ENCODE assay signal across 12 cellular contexts in the genomic region with DNA sequence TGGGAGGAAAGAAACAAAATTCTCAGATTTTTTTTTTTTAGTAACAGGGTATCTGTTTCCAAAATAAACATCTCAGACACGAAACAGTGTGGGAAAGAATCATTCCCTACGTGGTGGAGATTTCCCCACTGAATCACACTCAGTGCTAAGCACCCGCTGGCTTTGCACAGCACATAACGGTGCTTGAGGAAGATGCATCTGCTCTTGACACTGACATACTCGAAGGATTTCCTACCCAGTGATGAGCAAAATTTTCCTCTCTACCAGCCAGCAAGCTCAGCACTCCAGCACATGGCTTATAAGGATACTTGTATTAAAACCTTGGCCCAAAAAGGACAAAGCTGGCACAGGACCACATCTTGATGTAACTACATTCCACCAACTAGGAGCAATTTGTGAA. TPM values are rescaled to one million over a fixed set of nuclear protein-coding genes. Genes with fewer than 3 reads are reported as not detected.
DNase-seq lines count a peak whose midpoint lies in the region; ATAC-seq and TF ChIP-seq lines count a peak whose summit lies in the region.
"Had no signal": no experiment of that assay in that cellular context is flagged by ENCODE, and none has a peak within 500 bp of the region (broad histone marks: within the 10 kb centered on the region; RNA-seq: fewer than 3 reads in every experiment).

No MANE protein-coding gene starts in this region.

- H3K4me1 Mint-ChIP-seq in activated T-cell treated with anti-CD3 and anti-CD28 coated beads, Interleukin-2, amount 50 U/mL, for 24 hours (ENCODE audit: low read depth): peaks cover 22% of the 10 kb centered on the region
- H3K4me1 Mint-ChIP-seq in activated T-cell treated with anti-CD3 and anti-CD28 coated beads, Interleukin-2, amount 50 U/mL, for 4 hours (ENCODE audit: low read depth): peaks cover 10% of the 10 kb centered on the region
- no peaks in the 10 kb centered on the region for H3K4me1 Mint-ChIP-seq in type B pancreatic cell (ENCODE audit: unreplicated experiment)
- H3K4me1 Mint-ChIP-seq in glutamatergic neuron (ENCODE audit: low read depth, unreplicated experiment): no peaks in the 10 kb centered on the region

- H3K27me3 ChIP-seq in lung (ENCODE audit: control insufficient read depth, insufficient read depth): no peaks in the 10 kb centered on the region
- H3K27me3 ChIP-seq: BLaER1, neutrophil had no signal

- peaks cover 83% of the 10 kb centered on the region for H3K36me3 Mint-ChIP-seq in activated T-cell treated with anti-CD3 and anti-CD28 coated beads, Interleukin-2, amount 50 U/mL, for 24 hours (ENCODE audit: low read depth)
- H3K36me3 Mint-ChIP-seq in activated T-cell treated with anti-CD3 and anti-CD28 coated beads, Interleukin-2, amount 50 U/mL, for 4 hours (ENCODE audit: insufficient read depth): peaks cover 39% of the 10 kb centered on the region
- peaks cover 24% of the 10 kb centered on the region for H3K36me3 Mint-ChIP-seq in type B pancreatic cell
- no peaks in the 10 kb centered on the region for H3K36me3 Mint-ChIP-seq in glutamatergic neuron (ENCODE audit: unreplicated experiment)

- peaks cover 0 to 2% of the 10 kb centered on the region in 2 donors for H3K4me1 ChIP-seq in lung (ENCODE audit: control insufficient read depth in 2 of 2, insufficient read depth in 2 of 2, low read length in 2 of 2)

- H3K9me3 ChIP-seq in lung (ENCODE audit: control insufficient read depth in 2 of 2, insufficient read depth in 1 of 2, low read length in 1 of 2): peaks cover 0 to 3% of the 10 kb centered on the region in 2 donors
- H3K9me3 ChIP-seq: BLaER1, neutrophil had no signal

- H3K36me3 ChIP-seq in lung (ENCODE audit: control insufficient read depth in 2 of 2, insufficient read depth in 2 of 2, low read length in 2 of 2): peaks cover 27 to 28% of the 10 kb centered on the region in 2 donors

- no peaks in the 10 kb centered on the region for H3K9me3 Mint-ChIP-seq in activated T-cell treated with anti-CD3 and anti-CD28 coated beads, Interleukin-2, amount 50 U/mL, for 24 hours
- H3K9me3 Mint-ChIP-seq in activated T-cell treated with anti-CD3 and anti-CD28 coated beads, Interleukin-2, amount 50 U/mL, for 4 hours: no peaks in the 10 kb centered on the region
- H3K9me3 Mint-ChIP-seq in type B pancreatic cell (no peaks in the 10 kb centered on the region), glutamatergic neuron (ENCODE audit: unreplicated experiment) (peaks cover 3% of the 10 kb centered on the region)
- H3K9me3 Mint-ChIP-seq: T-cell had no signal

- no peak for DNase-seq in activated T-cell treated with anti-CD3 and anti-CD28 coated beads, Interleukin-2, amount 50 U/mL, for 24 hours
- no peak for DNase-seq in activated T-cell treated with anti-CD3 and anti-CD28 coated beads, Interleukin-2, amount 50 U/mL, for 4 hours
- DNase-seq in cardiac fibroblast (ENCODE audit: low read depth in 2 of 2) (peak; percentile 92 to 98), lung (ENCODE audit: low spot score) (peak; percentile 35), type B pancreatic cell (ENCODE audit: extremely low spot score, unreplicated experiment) (peak; percentile 13), glutamatergic neuron (no peak), amygdala (lab: John Stamatoyannopoulos, UW) (no peak)
- DNase-seq in activated CD4-positive, CD25-positive, alpha-beta regulatory T cell (lab: John Stamatoyannopoulos, UW): no peak
- DNase-seq: erythroblast, T-cell had no signal

- no peak overlapping the region for H3K4me3 Mint-ChIP-seq in activated T-cell treated with anti-CD3 and anti-CD28 coated beads, Interleukin-2, amount 50 U/mL, for 24 hours
- H3K4me3 Mint-ChIP-seq in activated T-cell treated with anti-CD3 and anti-CD28 coated beads, Interleukin-2, amount 50 U/mL, for 4 hours: no peak overlapping the region
- H3K4me3 Mint-ChIP-seq in type B pancreatic cell (no peak overlapping the region), glutamatergic neuron (ENCODE audit: unreplicated experiment) (no peak overlapping the region)
- H3K4me3 Mint-ChIP-seq: T-cell had no signal

- no peak overlapping the region for H3K27ac ChIP-seq in lung (ENCODE audit: low read depth in 1 of 2, low read length in 1 of 2)
- H3K27ac ChIP-seq: BLaER1, neutrophil had no signal

- TF ChIP-seq CTCF in cardiac fibroblast (IDR thresholded peaks at IDR 0.05; ENCODE audit: low read depth, low read length) (no peak), lung (IDR thresholded peaks at IDR 0.05; ENCODE audit: control extremely low read depth, extremely low read depth) (no peak), type B pancreatic cell (conservative IDR thresholded peaks at IDR 0.05) (no peak), glutamatergic neuron (IDR thresholded peaks at IDR 0.05; ENCODE audit: partially characterized antibody, unreplicated experiment) (no peak)

- no peaks in the 10 kb centered on the region for H3K27me3 Mint-ChIP-seq in activated T-cell treated with anti-CD3 and anti-CD28 coated beads, Interleukin-2, amount 50 U/mL, for 24 hours
- no peaks in the 10 kb centered on the region for H3K27me3 Mint-ChIP-seq in activated T-cell treated with anti-CD3 and anti-CD28 coated beads, Interleukin-2, amount 50 U/mL, for 4 hours (ENCODE audit: low read depth)
- H3K27me3 Mint-ChIP-seq in type B pancreatic cell (no peaks in the 10 kb centered on the region), glutamatergic neuron (ENCODE audit: unreplicated experiment) (peaks cover 2% of the 10 kb centered on the region)
- H3K27me3 Mint-ChIP-seq: T-cell had no signal

- H3K4me3 ChIP-seq in cardiac fibroblast (replicated peaks in 1 of 2; ENCODE audit: low read depth in 2 of 2, low read length in 2 of 2): no peak overlapping the region
- H3K4me3 ChIP-seq in lung: no peak overlapping the region
- H3K4me3 ChIP-seq: BLaER1 had no signal

- H3K27ac Mint-ChIP-seq in activated T-cell treated with anti-CD3 and anti-CD28 coated beads, Interleukin-2, amount 50 U/mL, for 24 hours: peak overlapping the region; percentile 84
- H3K27ac Mint-ChIP-seq in type B pancreatic cell: no peak overlapping the region
- H3K27ac Mint-ChIP-seq in glutamatergic neuron (ENCODE audit: unreplicated experiment): no peak overlapping the region

- 38 to 65% methylated on average over 5 of the region's 5 CpGs for WGBS in lung, 2 donors

- ATAC-seq in activated T-cell treated with anti-CD3 and anti-CD28 coated beads, Interleukin-2, amount 50 U/mL, for 4 hours: no peak
- peak; percentile 72 for ATAC-seq in lung (ENCODE audit: insufficient read depth, low FRiP score)
- ATAC-seq: T-cell had no signal

RNA-seq across cellular contexts. Expression of a gene that starts 59.1 kb away (rescaled TPM):
- total RNA-seq in activated T-cell treated with anti-CD3 and anti-CD28 coated beads, Interleukin-2, amount 50 U/mL, for 4 hours: 10 to 100 TPM; 33.4 to 37.1 (median 34.8) TPM
- total RNA-seq in lung (10 to 100 TPM; 58.2 to 60.2 TPM), type B pancreatic cell (ENCODE audit: low replicate concordance) (64.3 and 72.6 TPM in 2 replicates), glutamatergic neuron (ENCODE audit: unreplicated experiment) (80.5 TPM)
- 10 to 100 TPM; 11.4 to 19.4 TPM for polyA plus RNA-seq in lung

Comparison
In these comparisons a context has a peak if more than half of its experiments do, and no peak if none do; other contexts are left out.
1. DNase-seq: peak in cardiac fibroblast (2 of 2), lung (single experiment) and type B pancreatic cell (single experiment); none in activated T-cell treated with anti-CD3 and anti-CD28 coated beads, Interleukin-2, amount 50 U/mL, for 24 hours (single experiment), activated T-cell treated with anti-CD3 and anti-CD28 coated beads, Interleukin-2, amount 50 U/mL, for 4 hours (single experiment), activated CD4-positive, CD25-positive, alpha-beta regulatory T cell (0 of 4), glutamatergic neuron (single experiment) and amygdala (0 of 56).